8 cellular contexts compared by ENCODE assay signal in the genomic region with DNA sequence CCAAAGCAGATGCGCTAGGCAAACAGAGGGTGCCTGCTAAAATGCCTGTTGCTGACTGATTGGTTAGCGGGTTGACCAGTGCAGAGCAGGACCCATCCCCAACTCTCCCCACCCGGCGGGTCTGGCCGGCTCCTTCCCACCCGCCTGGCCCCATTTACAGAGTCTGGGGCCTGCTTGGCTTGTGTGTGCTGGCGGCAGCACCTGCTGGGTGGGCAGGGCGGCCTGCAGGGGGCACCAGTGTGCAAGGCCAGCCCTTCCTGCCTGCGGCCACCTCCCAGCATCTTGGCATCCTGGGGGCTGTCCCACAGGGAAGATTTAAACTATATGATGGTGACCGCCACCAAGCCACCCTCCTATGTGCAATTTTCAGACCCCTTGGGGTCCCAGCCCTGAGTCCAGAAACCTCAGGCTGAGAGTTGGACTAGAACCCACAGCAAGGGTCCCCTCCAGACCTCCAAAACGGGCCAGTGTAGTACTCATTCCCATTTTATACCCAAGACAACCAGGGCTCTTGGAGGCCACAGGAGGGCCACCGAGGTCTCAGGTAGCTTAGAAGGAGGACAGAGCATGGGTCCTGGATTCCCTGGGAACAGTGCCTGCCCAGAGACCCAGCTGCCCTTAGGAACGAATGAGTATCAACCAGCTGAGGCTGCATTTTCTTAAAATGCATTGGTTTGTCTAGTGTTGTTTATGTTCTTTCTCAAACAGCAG.
DNase-seq lines count a peak whose midpoint lies in the region; ATAC-seq and TF ChIP-seq lines count a peak whose summit lies in the region.

No MANE protein-coding gene starts in this region.

- H3K27me3 ChIP-seq in liver (ENCODE audit: control insufficient read depth in 4 of 4, insufficient read depth in 4 of 4, low read length in 3 of 4) = no peaks in the 10 kb centered on the region

- ATAC-seq in GM19395 (IDR thresholded peaks at IDR 0.05; ENCODE audit: unreplicated experiment) (peak; percentile 59), GM18519 (IDR thresholded peaks at IDR 0.05; ENCODE audit: low FRiP score, unreplicated experiment) (no peak)

- H3K4me3 ChIP-seq in cardiac fibroblast (replicated peaks in 1 of 2; ENCODE audit: low read depth in 2 of 2, low read length in 2 of 2) = no peak overlapping the region
- no peak overlapping the region for H3K4me3 ChIP-seq in liver (ENCODE audit: low read depth in 1 of 3, low read length in 3 of 3)

- TF ChIP-seq EP300 in Ishikawa (IDR thresholded peaks at IDR 0.05; ENCODE audit: borderline replicate concordance) = no peak

- DNase-seq in COLO829 (ENCODE audit: low spot score) (peak; percentile 54), cardiac fibroblast (ENCODE audit: low read depth in 2 of 2) (peak; percentile 56 to 59)
- DNase-seq in activated CD4-positive, CD25-positive, alpha-beta regulatory T cell treated with anti-CD3 and anti-CD28 coated beads, Interleukin-2, amount 50 U/mL, for 16 hours (ENCODE audit: low read depth, low spot score) = peak; percentile 38
- peak; percentile 27 to 33 for DNase-seq in stimulated activated CD8-positive, alpha-beta memory T cell treated with anti-CD3 and anti-CD28 coated beads, Interleukin-15, amount 100 ng/mL, for 4 hours (ENCODE audit: low read depth in 2 of 2)

- no peaks in the 10 kb centered on the region for H3K36me3 ChIP-seq in liver (ENCODE audit: control insufficient read depth in 4 of 4, insufficient read depth in 3 of 4, low read depth in 1 of 4, low read length in 3 of 4)

- peak overlapping the region; percentile 23 to 57 for H3K27ac ChIP-seq in liver (ENCODE audit: low read depth in 1 of 2, low read length in 2 of 2)

- peaks cover 22 to 66% (median 57%) of the 10 kb centered on the region in 4 donors for H3K4me1 ChIP-seq in liver (ENCODE audit: control insufficient read depth in 4 of 4, insufficient read depth in 4 of 4, low read length in 3 of 4)

- TF ChIP-seq CTCF in cardiac fibroblast (IDR thresholded peaks at IDR 0.05; ENCODE audit: low read depth, low read length) (peak; percentile 93), liver (IDR thresholded peaks at IDR 0.05; ENCODE audit: low read depth, low read length, missing input control) (peak; percentile 72)

- WGBS in liver = 58% methylated on average over 13 of the region's 13 CpGs

- H3K9ac ChIP-seq in liver (ENCODE audit: low read depth in 1 of 2, low read length in 2 of 2) = no peak overlapping the region

- peak; percentile 88 for TF ChIP-seq RAD21 in Ishikawa (IDR thresholded peaks at IDR 0.05; ENCODE audit: low read depth)
- peak; percentile 80 to 85 for TF ChIP-seq RAD21 in liver (IDR thresholded peaks at IDR 0.05)

- no peaks in the 10 kb centered on the region for H3K9me3 ChIP-seq in liver (ENCODE audit: control insufficient read depth in 4 of 4, low read length in 3 of 4)

TF ChIP-seq in Ishikawa, 13 proteins besides CTCF, POLR2A, EP300 and RAD21:
- TF ChIP-seq, protein P1, sequence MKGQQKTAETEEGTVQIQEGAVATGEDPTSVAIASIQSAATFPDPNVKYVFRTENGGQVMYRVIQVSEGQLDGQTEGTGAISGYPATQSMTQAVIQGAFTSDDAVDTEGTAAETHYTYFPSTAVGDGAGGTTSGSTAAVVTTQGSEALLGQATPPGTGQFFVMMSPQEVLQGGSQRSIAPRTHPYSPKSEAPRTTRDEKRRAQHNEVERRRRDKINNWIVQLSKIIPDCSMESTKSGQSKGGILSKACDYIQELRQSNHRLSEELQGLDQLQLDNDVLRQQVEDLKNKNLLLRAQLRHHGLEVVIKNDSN (IDR thresholded peaks at IDR 0.05) = no peak
- peak; percentile 30; the same call in 1 of the 2 replicates for TF ChIP-seq ZBTB7A (IDR thresholded peaks at IDR 0.05; ENCODE audit: low read depth)

TF ChIP-seq in liver, 16 proteins besides CTCF, POLR2A, EP300 and RAD21:
- TF ChIP-seq FOXA2 (IDR thresholded peaks at IDR 0.05) (no peak), TAF1 (conservative IDR thresholded peaks at IDR 0.05) (no peak), GABPA (IDR thresholded peaks at IDR 0.05 in 1 of 2, conservative IDR thresholded peaks at IDR 0.05 in 1 of 2) (no peak), RXRA (IDR thresholded peaks at IDR 0.05) (no peak), FOXA1 (IDR thresholded peaks at IDR 0.05) (no peak), YY1 (IDR thresholded peaks at IDR 0.05) (no peak), NR2F2 (IDR thresholded peaks at IDR 0.05) (no peak), SP1 (IDR thresholded peaks at IDR 0.05) (no peak), EGR1 (IDR thresholded peaks at IDR 0.05; ENCODE audit: low read depth in 2 of 2) (no peak), JUND (IDR thresholded peaks at IDR 0.05) (no peak), HNF4G (IDR thresholded peaks at IDR 0.05) (no peak), HNF4A (conservative IDR thresholded peaks at IDR 0.05) (no peak)
- TF ChIP-seq, protein P2, sequence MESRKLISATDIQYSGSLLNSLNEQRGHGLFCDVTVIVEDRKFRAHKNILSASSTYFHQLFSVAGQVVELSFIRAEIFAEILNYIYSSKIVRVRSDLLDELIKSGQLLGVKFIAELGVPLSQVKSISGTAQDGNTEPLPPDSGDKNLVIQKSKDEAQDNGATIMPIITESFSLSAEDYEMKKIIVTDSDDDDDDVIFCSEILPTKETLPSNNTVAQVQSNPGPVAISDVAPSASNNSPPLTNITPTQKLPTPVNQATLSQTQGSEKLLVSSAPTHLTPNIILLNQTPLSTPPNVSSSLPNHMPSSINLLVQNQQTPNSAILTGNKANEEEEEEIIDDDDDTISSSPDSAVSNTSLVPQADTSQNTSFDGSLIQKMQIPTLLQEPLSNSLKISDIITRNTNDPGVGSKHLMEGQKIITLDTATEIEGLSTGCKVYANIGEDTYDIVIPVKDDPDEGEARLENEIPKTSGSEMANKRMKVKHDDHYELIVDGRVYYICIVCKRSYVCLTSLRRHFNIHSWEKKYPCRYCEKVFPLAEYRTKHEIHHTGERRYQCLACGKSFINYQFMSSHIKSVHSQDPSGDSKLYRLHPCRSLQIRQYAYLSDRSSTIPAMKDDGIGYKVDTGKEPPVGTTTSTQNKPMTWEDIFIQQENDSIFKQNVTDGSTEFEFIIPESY (IDR thresholded peaks at IDR 0.05) = no peak
- TF ChIP-seq, protein P3, sequence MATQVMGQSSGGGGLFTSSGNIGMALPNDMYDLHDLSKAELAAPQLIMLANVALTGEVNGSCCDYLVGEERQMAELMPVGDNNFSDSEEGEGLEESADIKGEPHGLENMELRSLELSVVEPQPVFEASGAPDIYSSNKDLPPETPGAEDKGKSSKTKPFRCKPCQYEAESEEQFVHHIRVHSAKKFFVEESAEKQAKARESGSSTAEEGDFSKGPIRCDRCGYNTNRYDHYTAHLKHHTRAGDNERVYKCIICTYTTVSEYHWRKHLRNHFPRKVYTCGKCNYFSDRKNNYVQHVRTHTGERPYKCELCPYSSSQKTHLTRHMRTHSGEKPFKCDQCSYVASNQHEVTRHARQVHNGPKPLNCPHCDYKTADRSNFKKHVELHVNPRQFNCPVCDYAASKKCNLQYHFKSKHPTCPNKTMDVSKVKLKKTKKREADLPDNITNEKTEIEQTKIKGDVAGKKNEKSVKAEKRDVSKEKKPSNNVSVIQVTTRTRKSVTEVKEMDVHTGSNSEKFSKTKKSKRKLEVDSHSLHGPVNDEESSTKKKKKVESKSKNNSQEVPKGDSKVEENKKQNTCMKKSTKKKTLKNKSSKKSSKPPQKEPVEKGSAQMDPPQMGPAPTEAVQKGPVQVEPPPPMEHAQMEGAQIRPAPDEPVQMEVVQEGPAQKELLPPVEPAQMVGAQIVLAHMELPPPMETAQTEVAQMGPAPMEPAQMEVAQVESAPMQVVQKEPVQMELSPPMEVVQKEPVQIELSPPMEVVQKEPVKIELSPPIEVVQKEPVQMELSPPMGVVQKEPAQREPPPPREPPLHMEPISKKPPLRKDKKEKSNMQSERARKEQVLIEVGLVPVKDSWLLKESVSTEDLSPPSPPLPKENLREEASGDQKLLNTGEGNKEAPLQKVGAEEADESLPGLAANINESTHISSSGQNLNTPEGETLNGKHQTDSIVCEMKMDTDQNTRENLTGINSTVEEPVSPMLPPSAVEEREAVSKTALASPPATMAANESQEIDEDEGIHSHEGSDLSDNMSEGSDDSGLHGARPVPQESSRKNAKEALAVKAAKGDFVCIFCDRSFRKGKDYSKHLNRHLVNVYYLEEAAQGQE (IDR thresholded peaks at IDR 0.05) = no peak
- TF ChIP-seq, protein P4, sequence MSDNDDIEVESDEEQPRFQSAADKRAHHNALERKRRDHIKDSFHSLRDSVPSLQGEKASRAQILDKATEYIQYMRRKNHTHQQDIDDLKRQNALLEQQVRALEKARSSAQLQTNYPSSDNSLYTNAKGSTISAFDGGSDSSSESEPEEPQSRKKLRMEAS (IDR thresholded peaks at IDR 0.05) = no peak
- TF ChIP-seq, protein P5, sequence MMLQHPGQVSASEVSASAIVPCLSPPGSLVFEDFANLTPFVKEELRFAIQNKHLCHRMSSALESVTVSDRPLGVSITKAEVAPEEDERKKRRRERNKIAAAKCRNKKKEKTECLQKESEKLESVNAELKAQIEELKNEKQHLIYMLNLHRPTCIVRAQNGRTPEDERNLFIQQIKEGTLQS (IDR thresholded peaks at IDR 0.05) = no peak
